32 cellular contexts compared by ENCODE assay signal in genomic region chr1:29482991-29483390, GRCh38.
"Had no signal": no experiment of that assay in that cellular context is flagged by ENCODE, and none has a peak within 500 bp of the region (broad histone marks: within the 10 kb centered on the region; RNA-seq: fewer than 3 reads in every experiment).

No MANE protein-coding gene starts in this region.

- DNase-seq: activated CD4-positive, alpha-beta memory T cell treated with anti-CD3 and anti-CD28 coated beads for 36 hours; activated CD4-positive, alpha-beta T cell treated with anti-CD3 and anti-CD28 coated beads for 36 hours; activated CD4-positive, alpha-beta T cell treated with anti-CD3 and anti-CD28 coated beads, Interleukin-2, amount 10 ng/mL, durations not matched to agents 24 days and 14 days; activated CD4-positive, CD25-positive, alpha-beta regulatory T cell; activated CD4-positive, CD25-positive, alpha-beta regulatory T cell treated with anti-CD3 and anti-CD28 coated beads, Interleukin-2, amount 50 U/mL, for 72 hours; activated CD8-positive, alpha-beta memory T cell treated with anti-CD3 and anti-CD28 coated beads, Interleukin-2, amount 10 ng/mL, durations not matched to agents 7 days and 5 days; activated CD8-positive, alpha-beta memory T cell treated with anti-CD3 and anti-CD28 coated beads, Interleukin-2, amount 50 U/mL, for 4 hours; activated CD8-positive, alpha-beta T cell treated with anti-CD3 and anti-CD28 coated beads, Interleukin-2, amount 10 ng/mL, durations not matched to agents 7 days and 5 days; activated effector memory CD4-positive, alpha-beta T cell treated with anti-CD3 and anti-CD28 coated beads, Interleukin-2, amount 50 U/mL, for 16 hours; activated naive CD4-positive, alpha-beta T cell treated with anti-CD3 and anti-CD28 coated beads for 36 hours; activated naive CD8-positive, alpha-beta T cell treated with anti-CD3 and anti-CD28 coated beads for 36 hours; activated naive CD8-positive, alpha-beta T cell treated with anti-CD3 and anti-CD28 coated beads, Interleukin-2, amount 50 U/mL, for 24 hours; activated T-cell treated with anti-CD3 and anti-CD28 coated beads, Interleukin-2, amount 50 U/mL, for 1 hour; activated T-cell treated with anti-CD3 and anti-CD28 coated beads, Interleukin-2, amount 50 U/mL, for 48 hours; central memory CD4-positive, alpha-beta T cell; cerebellar nuclear complex; colonic mucosa; effector CD4-positive, alpha-beta T cell; effector memory CD8-positive, alpha-beta T cell; esophagus squamous epithelium; foreskin melanocyte; heart right ventricle; T-helper 2 cell had no signal

- ATAC-seq: activated CD4-positive, alpha-beta T cell treated with anti-CD3 and anti-CD28 coated beads for 36 hours; activated CD8-positive, alpha-beta memory T cell treated with anti-CD3 and anti-CD28 coated beads, Interleukin-2, amount 10 ng/mL, durations not matched to agents 7 days and 5 days; activated CD8-positive, alpha-beta T cell treated with anti-CD3 and anti-CD28 coated beads, Interleukin-2, amount 10 ng/mL, durations not matched to agents 7 days and 5 days; activated naive CD8-positive, alpha-beta T cell treated with anti-CD3 and anti-CD28 coated beads, Interleukin-2, amount 50 U/mL, for 24 hours; effector memory CD8-positive, alpha-beta T cell; gastroesophageal sphincter; heart right ventricle had no signal

- H3K27ac ChIP-seq: adrenal gland, ascending aorta, breast epithelium, cardiac muscle cell, colonic mucosa, dorsolateral prefrontal cortex, epithelial cell of prostate, esophagus squamous epithelium, gastroesophageal sphincter, heart right ventricle had no signal

- H3K4me1 ChIP-seq: adrenal gland, ascending aorta, breast epithelium, colonic mucosa, esophagus squamous epithelium, gastroesophageal sphincter, heart right ventricle had no signal

- H3K27me3 ChIP-seq: ascending aorta, cardiac muscle cell, colonic mucosa had no signal

- H3K36me3 ChIP-seq: adrenal gland, ascending aorta, breast epithelium, cardiac muscle cell, colonic mucosa, esophagus squamous epithelium, gastroesophageal sphincter, heart right ventricle had no signal

- H3K4me3 ChIP-seq: adrenal gland, ascending aorta, breast epithelium, cardiac muscle cell, colonic mucosa, dorsolateral prefrontal cortex, esophagus squamous epithelium, gastroesophageal sphincter, heart right ventricle had no signal

- H3K9me3 ChIP-seq: adrenal gland, ascending aorta, breast epithelium, colonic mucosa, heart right ventricle had no signal

- FAIRE-seq: endometrium, endothelial cell of umbilical vein had no signal
